In the genomic region with DNA sequence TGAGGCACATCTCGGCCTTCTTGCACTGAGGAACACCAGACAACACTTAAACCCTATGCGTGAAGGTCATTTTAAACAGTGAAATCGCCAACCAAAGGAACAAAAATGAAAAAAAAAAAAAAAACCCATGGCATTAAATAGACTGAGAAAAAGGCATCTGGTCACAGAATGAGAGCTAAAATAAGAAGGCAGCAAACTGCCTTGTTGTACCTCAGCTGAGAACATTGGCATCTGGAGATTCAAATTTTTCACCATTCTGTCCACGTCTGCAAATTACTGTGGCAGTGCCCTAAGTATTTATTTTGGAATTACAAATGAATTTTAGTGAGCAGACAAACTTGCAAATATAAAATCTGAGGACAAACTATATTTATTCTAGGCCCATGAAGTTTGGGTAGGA, we compare ENCODE assay signal across 8 cellular contexts.
"Had no signal": no experiment of that assay in that cellular context is flagged by ENCODE, and none has a peak within 500 bp of the region (broad histone marks: within the 10 kb centered on the region; RNA-seq: fewer than 3 reads in every experiment).

No MANE protein-coding gene starts in this region.

- H3K9me3 ChIP-seq: HAP-1 had no signal

- ATAC-seq: HCT116, K562 had no signal

- H2AFZ ChIP-seq: GM23248 had no signal

- H3K9ac ChIP-seq: GM23248 had no signal

- H3K36me3 ChIP-seq: HAP-1 had no signal

- DNase-seq: GM23248, GOT3, H7, HFFc6, IMR-90 had no signal

- H3K27ac ChIP-seq: GM23248 had no signal

- H3K4me3 ChIP-seq: GM23248, HAP-1, K562 had no signal

- H3K4me1 ChIP-seq: HAP-1 had no signal
